Comparison of ENCODE assay signal across 8 cellular contexts in genomic region chr10:102347236-102347828, GRCh38. TPM values are rescaled to one million over a fixed set of nuclear protein-coding genes. Genes with fewer than 3 reads are reported as not detected.
DNase-seq lines count a peak whose midpoint lies in the region; ATAC-seq, FAIRE-seq and TF ChIP-seq lines count a peak whose summit lies in the region.

No MANE protein-coding gene starts in this region.

- H3K4me2 ChIP-seq in GM23338, result no peak overlapping the region

- H3K36me3 Mint-ChIP-seq in GM23338 (ENCODE audit: low read depth) (peaks cover 12% of the 10 kb centered on the region; the same call in 2 of the 3 replicates), neural crest cell (ENCODE audit: low read depth) (no peaks in the 10 kb centered on the region)

- H3K27ac Mint-ChIP-seq in GM23338 (no peak overlapping the region), neural crest cell (ENCODE audit: unreplicated experiment) (peak overlapping the region; percentile 35)

- peaks cover 35% of the 10 kb centered on the region for H3K27me3 ChIP-seq in GM23338 (ENCODE audit: insufficient read depth)

- H3K4me3 ChIP-seq in GM23338 (no peak overlapping the region), epithelial cell of esophagus (ENCODE audit: low read length) (no peak overlapping the region)

- no peak overlapping the region for H3K27ac ChIP-seq in GM23338 (ENCODE audit: low read depth)

- FAIRE-seq in RCC 7860 (lab: Jason Lieb, UNC), result no peak

- H3K79me2 ChIP-seq in GM23338 (replicated peaks; ENCODE audit: insufficient read depth), result no peaks in the 10 kb centered on the region

- H3K27me3 Mint-ChIP-seq in GM23338 (ENCODE audit: insufficient read depth, low read depth, poor library complexity), result peaks cover 32% of the 10 kb centered on the region
- no peaks in the 10 kb centered on the region for H3K27me3 Mint-ChIP-seq in neural crest cell (ENCODE audit: low read depth)

- DNase-seq in Ammon's horn (ENCODE audit: low spot score), result peak; percentile 52
- peak; percentile 79 for DNase-seq in GM23338 (ENCODE audit: low spot score)
- peak; percentile 55 for DNase-seq in RCC 7860 (ENCODE audit: low spot score)
- peak; percentile 73 for DNase-seq in epithelial cell of esophagus (ENCODE audit: low read depth)
- DNase-seq in neural crest cell (ENCODE audit: low read depth, low spot score), result peak; percentile 13
- no peak for DNase-seq in hippocampal formation (lab: John Stamatoyannopoulos, UW)

- ATAC-seq in GM23338 (peak; percentile 70), GM18909 (IDR thresholded peaks at IDR 0.05; ENCODE audit: poor library complexity, unreplicated experiment) (no peak), GM19452 (IDR thresholded peaks at IDR 0.05; ENCODE audit: unreplicated experiment) (no peak)

- H2AFZ ChIP-seq in GM23338, result no peak overlapping the region

- peaks cover 8% of the 10 kb centered on the region for H3K4me1 ChIP-seq in GM23338 (ENCODE audit: insufficient read depth)

- TF ChIP-seq CTCF in GM23338 (conservative IDR thresholded peaks at IDR 0.05; ENCODE audit: low read depth in 2 of 2) (peak; percentile 74 to 88), epithelial cell of esophagus (IDR thresholded peaks at IDR 0.05; ENCODE audit: insufficient read depth, low read depth, low read length, missing control alignments) (peak; percentile 73), neural crest cell (conservative IDR thresholded peaks at IDR 0.05) (peak; percentile 59)

- peaks cover 12% of the 10 kb centered on the region for H3K4me1 Mint-ChIP-seq in GM23338
- H3K4me1 Mint-ChIP-seq in neural crest cell, result peaks cover 13% of the 10 kb centered on the region

- H3K36me3 ChIP-seq in GM23338 (ENCODE audit: insufficient read depth), result no peaks in the 10 kb centered on the region

- H3K9me3 Mint-ChIP-seq in GM23338 (no peaks in the 10 kb centered on the region), neural crest cell (no peaks in the 10 kb centered on the region)

- H4K20me1 ChIP-seq in GM23338 (replicated peaks; ENCODE audit: insufficient read depth), result peaks cover 56% of the 10 kb centered on the region

- H3K9me2 ChIP-seq in GM23338 (ENCODE audit: insufficient read depth), result no peaks in the 10 kb centered on the region

- no peaks in the 10 kb centered on the region; the same call in 1 of the 2 replicates for H3F3A ChIP-seq in GM23338 (replicated peaks; ENCODE audit: low read depth)

- no peak overlapping the region; the same call in 2 of the 3 replicates for H3K4me3 Mint-ChIP-seq in GM23338
- H3K4me3 Mint-ChIP-seq in neural crest cell, result no peak overlapping the region

TF ChIP-seq in GM23338, 12 proteins besides CTCF, POLR2A, EP300 and RAD21 (continues in another document):
- no peak for TF ChIP-seq JUNB (IDR thresholded peaks at IDR 0.05; ENCODE audit: unreplicated experiment)
- TF ChIP-seq ZNF331 (CRISPR knock-in tag; IDR thresholded peaks at IDR 0.05; ENCODE audit: low read depth), result no peak
- TF ChIP-seq EZH2 (IDR thresholded peaks at IDR 0.05; ENCODE audit: low read depth, unreplicated experiment), result no peak
- no peak for TF ChIP-seq NANOG (IDR thresholded peaks at IDR 0.05; ENCODE audit: borderline replicate concordance)
- TF ChIP-seq CREB1 (CRISPR knock-in tag; IDR thresholded peaks at IDR 0.05; ENCODE audit: low read depth), result no peak
- no peak for TF ChIP-seq ZNF114 (CRISPR knock-in tag; IDR thresholded peaks at IDR 0.05)
- TF ChIP-seq EZH2phosphoT487 (IDR thresholded peaks at IDR 0.05; ENCODE audit: unreplicated experiment), result no peak
- no peak for TF ChIP-seq STAT1 (IDR thresholded peaks at IDR 0.05; ENCODE audit: unreplicated experiment)
- TF ChIP-seq, protein P1, sequence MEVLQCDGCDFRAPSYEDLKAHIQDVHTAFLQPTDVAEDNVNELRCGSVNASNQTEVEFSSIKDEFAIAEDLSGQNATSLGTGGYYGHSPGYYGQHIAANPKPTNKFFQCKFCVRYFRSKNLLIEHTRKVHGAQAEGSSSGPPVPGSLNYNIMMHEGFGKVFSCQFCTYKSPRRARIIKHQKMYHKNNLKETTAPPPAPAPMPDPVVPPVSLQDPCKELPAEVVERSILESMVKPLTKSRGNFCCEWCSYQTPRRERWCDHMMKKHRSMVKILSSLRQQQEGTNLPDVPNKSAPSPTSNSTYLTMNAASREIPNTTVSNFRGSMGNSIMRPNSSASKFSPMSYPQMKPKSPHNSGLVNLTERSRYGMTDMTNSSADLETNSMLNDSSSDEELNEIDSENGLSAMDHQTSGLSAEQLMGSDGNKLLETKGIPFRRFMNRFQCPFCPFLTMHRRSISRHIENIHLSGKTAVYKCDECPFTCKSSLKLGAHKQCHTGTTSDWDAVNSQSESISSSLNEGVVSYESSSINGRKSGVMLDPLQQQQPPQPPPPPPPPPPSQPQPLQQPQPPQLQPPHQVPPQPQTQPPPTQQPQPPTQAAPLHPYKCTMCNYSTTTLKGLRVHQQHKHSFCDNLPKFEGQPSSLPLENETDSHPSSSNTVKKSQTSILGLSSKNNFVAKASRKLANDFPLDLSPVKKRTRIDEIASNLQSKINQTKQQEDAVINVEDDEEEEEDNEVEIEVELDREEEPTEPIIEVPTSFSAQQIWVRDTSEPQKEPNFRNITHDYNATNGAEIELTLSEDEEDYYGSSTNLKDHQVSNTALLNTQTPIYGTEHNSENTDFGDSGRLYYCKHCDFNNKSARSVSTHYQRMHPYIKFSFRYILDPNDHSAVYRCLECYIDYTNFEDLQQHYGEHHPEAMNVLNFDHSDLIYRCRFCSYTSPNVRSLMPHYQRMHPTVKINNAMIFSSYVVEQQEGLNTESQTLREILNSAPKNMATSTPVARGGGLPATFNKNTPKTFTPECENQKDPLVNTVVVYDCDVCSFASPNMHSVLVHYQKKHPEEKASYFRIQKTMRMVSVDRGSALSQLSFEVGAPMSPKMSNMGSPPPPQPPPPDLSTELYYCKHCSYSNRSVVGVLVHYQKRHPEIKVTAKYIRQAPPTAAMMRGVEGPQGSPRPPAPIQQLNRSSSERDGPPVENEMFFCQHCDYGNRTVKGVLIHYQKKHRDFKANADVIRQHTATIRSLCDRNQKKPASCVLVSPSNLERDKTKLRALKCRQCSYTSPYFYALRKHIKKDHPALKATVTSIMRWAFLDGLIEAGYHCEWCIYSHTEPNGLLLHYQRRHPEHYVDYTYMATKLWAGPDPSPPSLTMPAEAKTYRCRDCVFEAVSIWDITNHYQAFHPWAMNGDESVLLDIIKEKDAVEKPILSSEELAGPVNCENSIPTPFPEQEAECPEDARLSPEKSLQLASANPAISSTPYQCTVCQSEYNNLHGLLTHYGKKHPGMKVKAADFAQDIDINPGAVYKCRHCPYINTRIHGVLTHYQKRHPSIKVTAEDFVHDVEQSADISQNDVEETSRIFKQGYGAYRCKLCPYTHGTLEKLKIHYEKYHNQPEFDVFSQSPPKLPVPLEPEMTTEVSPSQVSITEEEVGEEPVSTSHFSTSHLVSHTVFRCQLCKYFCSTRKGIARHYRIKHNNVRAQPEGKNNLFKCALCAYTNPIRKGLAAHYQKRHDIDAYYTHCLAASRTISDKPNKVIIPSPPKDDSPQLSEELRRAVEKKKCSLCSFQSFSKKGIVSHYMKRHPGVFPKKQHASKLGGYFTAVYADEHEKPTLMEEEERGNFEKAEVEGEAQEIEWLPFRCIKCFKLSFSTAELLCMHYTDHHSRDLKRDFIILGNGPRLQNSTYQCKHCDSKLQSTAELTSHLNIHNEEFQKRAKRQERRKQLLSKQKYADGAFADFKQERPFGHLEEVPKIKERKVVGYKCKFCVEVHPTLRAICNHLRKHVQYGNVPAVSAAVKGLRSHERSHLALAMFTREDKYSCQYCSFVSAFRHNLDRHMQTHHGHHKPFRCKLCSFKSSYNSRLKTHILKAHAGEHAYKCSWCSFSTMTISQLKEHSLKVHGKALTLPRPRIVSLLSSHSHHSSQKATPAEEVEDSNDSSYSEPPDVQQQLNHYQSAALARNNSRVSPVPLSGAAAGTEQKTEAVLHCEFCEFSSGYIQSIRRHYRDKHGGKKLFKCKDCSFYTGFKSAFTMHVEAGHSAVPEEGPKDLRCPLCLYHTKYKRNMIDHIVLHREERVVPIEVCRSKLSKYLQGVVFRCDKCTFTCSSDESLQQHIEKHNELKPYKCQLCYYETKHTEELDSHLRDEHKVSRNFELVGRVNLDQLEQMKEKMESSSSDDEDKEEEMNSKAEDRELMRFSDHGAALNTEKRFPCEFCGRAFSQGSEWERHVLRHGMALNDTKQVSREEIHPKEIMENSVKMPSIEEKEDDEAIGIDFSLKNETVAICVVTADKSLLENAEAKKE (CRISPR knock-in tag; IDR thresholded peaks at IDR 0.05), result no peak
- TF ChIP-seq, protein P2, sequence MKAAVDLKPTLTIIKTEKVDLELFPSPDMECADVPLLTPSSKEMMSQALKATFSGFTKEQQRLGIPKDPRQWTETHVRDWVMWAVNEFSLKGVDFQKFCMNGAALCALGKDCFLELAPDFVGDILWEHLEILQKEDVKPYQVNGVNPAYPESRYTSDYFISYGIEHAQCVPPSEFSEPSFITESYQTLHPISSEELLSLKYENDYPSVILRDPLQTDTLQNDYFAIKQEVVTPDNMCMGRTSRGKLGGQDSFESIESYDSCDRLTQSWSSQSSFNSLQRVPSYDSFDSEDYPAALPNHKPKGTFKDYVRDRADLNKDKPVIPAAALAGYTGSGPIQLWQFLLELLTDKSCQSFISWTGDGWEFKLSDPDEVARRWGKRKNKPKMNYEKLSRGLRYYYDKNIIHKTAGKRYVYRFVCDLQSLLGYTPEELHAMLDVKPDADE (IDR thresholded peaks at IDR 0.05), result no peak

RNA-seq across cellular contexts. Expression of gene NFKB2, which starts 48.2 kb away (rescaled TPM):
- total RNA-seq in GM23338 (2014; rRNA removed; shearing (Covaris generic)), result 19.0 and 29.4 TPM in 2 replicates
- polyA plus RNA-seq in GM23338 (2016; fragmentation: Nextera tagmentation; extraction: Ambion mirVana), result 6.8 and 8.1 TPM in 2 replicates
- total RNA-seq in neural crest cell, result 22.9 and 26.1 TPM in 2 replicates

Comparison
In these comparisons a context has a peak if more than half of its experiments do, and no peak if none do; other contexts are left out.
1. DNase-seq: peak in Ammon's horn (single experiment), GM23338 (single experiment), RCC 7860 (single experiment), epithelial cell of esophagus (single experiment) and neural crest cell (single experiment); none in hippocampal formation (0 of 2).
2. Peak in every context shown above with its lines, with median percentiles within 50 percentile points of each other: CTCF ChIP-seq.